In genomic region chr11:64360403-64360980, GRCh38 we compare ENCODE assay signal across 8 cellular contexts. TPM values are rescaled to one million over a fixed set of nuclear protein-coding genes. Genes with fewer than 3 reads are reported as not detected.
DNase-seq lines count a peak whose midpoint lies in the region; ATAC-seq and TF ChIP-seq lines count a peak whose summit lies in the region.

No MANE protein-coding gene starts in this region.

- TF ChIP-seq POLR2A in HCT116 (IDR thresholded peaks at IDR 0.05; ENCODE audit: borderline replicate concordance, extremely low read depth, insufficient read depth, insufficient read length): no peak

- H3K27me3 ChIP-seq in BLaER1: no peaks in the 10 kb centered on the region
- no peaks in the 10 kb centered on the region for H3K27me3 ChIP-seq in HCT116 (ENCODE audit: insufficient read depth, low read length)

- H3K4me3 ChIP-seq in BLaER1 (peak overlapping the region; percentile 76), HCT116 (replicated peaks in 1 of 2; ENCODE audit: low read depth in 1 of 2, low read length in 2 of 2) (no peak overlapping the region)

- H4K20me1 ChIP-seq in BLaER1 (peaks cover 19% of the 10 kb centered on the region; the same call in 1 of the 2 replicates), HCT116 (ENCODE audit: insufficient read depth) (no peaks in the 10 kb centered on the region)

- H3K4me1 Mint-ChIP-seq in activated T-helper 2 cell treated with anti-CD3 and anti-CD28 coated beads, Interferon-gamma antibody, Interleukin-2, Interleukin-4, amounts not matched to agents 10 μg/mL and 5 μg/mL and 100 μg/mL, durations not matched to agents 14 hours and 24 hours and 36 hours (ENCODE audit: low read depth): peaks cover 21% of the 10 kb centered on the region
- H3K4me1 Mint-ChIP-seq in naive B cell: peaks cover 35 to 45% (median 37%) of the 10 kb centered on the region in 3 donors

- TF ChIP-seq RAD21 in HCT116 (IDR thresholded peaks at IDR 0.05; ENCODE audit: low read depth): no peak

- intact Hi-C loops in HCT116 (cut with micrococcal nuclease): no loop called here
- intact Hi-C loops in activated T-helper 2 cell treated with anti-CD3 and anti-CD28 coated beads, Interferon-gamma antibody, Interleukin-2, Interleukin-4, amounts not matched to agents 10 μg/mL and 5 μg/mL and 100 μg/mL, durations not matched to agents 14 hours and 24 hours and 36 hours (cut with micrococcal nuclease): no loop called here

- H3K79me2 ChIP-seq in HCT116 (ENCODE audit: insufficient read depth, low read length): peaks cover 35% of the 10 kb centered on the region; the same call in 1 of the 2 replicates

- no peak overlapping the region for H2AFZ ChIP-seq in HCT116 (ENCODE audit: low read depth, low read length, poor library complexity, severe bottlenecking)

- no peak for ATAC-seq in HCT116
- ATAC-seq in naive B cell (ENCODE audit: low read depth in 2 of 2): peak; percentile 42 to 48
- no peak for ATAC-seq in GM19463 (IDR thresholded peaks at IDR 0.05; ENCODE audit: unreplicated experiment)
- no peak for ATAC-seq in HG03442 (IDR thresholded peaks at IDR 0.05; ENCODE audit: unreplicated experiment)

- H3K9me3 Mint-ChIP-seq in activated T-helper 2 cell treated with anti-CD3 and anti-CD28 coated beads, Interferon-gamma antibody, Interleukin-2, Interleukin-4, amounts not matched to agents 10 μg/mL and 5 μg/mL and 100 μg/mL, durations not matched to agents 14 hours and 24 hours and 36 hours: no peaks in the 10 kb centered on the region
- H3K9me3 Mint-ChIP-seq in naive B cell: no peaks in the 10 kb centered on the region

- H3K9me2 ChIP-seq in HCT116 (ENCODE audit: insufficient read depth): no peaks in the 10 kb centered on the region

- H3K4me2 ChIP-seq in BLaER1 (peak overlapping the region; percentile 99), HCT116 (ENCODE audit: low read length) (peak overlapping the region; percentile 84)

- CTCF ChIA-PET in HCT116 (lab: Charles Lee): no interaction called here

- BruUV-seq in HCT116 (replicated peaks; lab: Mats Ljungman, UMichigan): TSS peak; percentile 27

- peaks cover 47% of the 10 kb centered on the region for H3K36me3 ChIP-seq in BLaER1
- peaks cover 7 to 42% of the 10 kb centered on the region in 2 experiments for H3K36me3 ChIP-seq in HCT116 (ENCODE audit: control insufficient read depth in 1 of 2, insufficient read depth in 2 of 2, low read length in 2 of 2)

- no peak for TF ChIP-seq CTCF in HCT116 (IDR thresholded peaks at IDR 0.05 in 2 of 3, conservative IDR thresholded peaks at IDR 0.05 in 1 of 3; ENCODE audit: borderline replicate concordance in 1 of 3, insufficient read depth in 1 of 3, low read depth in 2 of 3, low read length in 2 of 3)

- H3K9ac ChIP-seq in BLaER1: peak overlapping the region; percentile 18
- H3K9ac ChIP-seq in HCT116 (ENCODE audit: low read length): no peak overlapping the region

- H3K27ac Mint-ChIP-seq in activated T-helper 2 cell treated with anti-CD3 and anti-CD28 coated beads, Interferon-gamma antibody, Interleukin-2, Interleukin-4, amounts not matched to agents 10 μg/mL and 5 μg/mL and 100 μg/mL, durations not matched to agents 14 hours and 24 hours and 36 hours: no peak overlapping the region
- H3K27ac Mint-ChIP-seq in naive B cell: peak overlapping the region in 4 of 6 donors; percentile 49 to 88 (median 66)

- H3K36me3 Mint-ChIP-seq in activated T-helper 2 cell treated with anti-CD3 and anti-CD28 coated beads, Interferon-gamma antibody, Interleukin-2, Interleukin-4, amounts not matched to agents 10 μg/mL and 5 μg/mL and 100 μg/mL, durations not matched to agents 14 hours and 24 hours and 36 hours (ENCODE audit: low read depth): peaks cover 57% of the 10 kb centered on the region
- H3K36me3 Mint-ChIP-seq in naive B cell: peaks cover 5 to 7% of the 10 kb centered on the region in 2 donors

- H3K27me3 Mint-ChIP-seq in activated T-helper 2 cell treated with anti-CD3 and anti-CD28 coated beads, Interferon-gamma antibody, Interleukin-2, Interleukin-4, amounts not matched to agents 10 μg/mL and 5 μg/mL and 100 μg/mL, durations not matched to agents 14 hours and 24 hours and 36 hours (ENCODE audit: low read depth): no peaks in the 10 kb centered on the region
- no peaks in the 10 kb centered on the region for H3K27me3 Mint-ChIP-seq in naive B cell

- H3K27ac ChIP-seq in BLaER1 (peak overlapping the region; percentile 5; the same call in 1 of the 2 replicates), HCT116 (ENCODE audit: low read depth, low read length) (no peak overlapping the region; the same call in 1 of the 2 replicates)

- DNase-seq in HCT116 (ENCODE audit: low read depth, low spot score): no peak
- DNase-seq in activated T-helper 2 cell treated with anti-CD3 and anti-CD28 coated beads, Interferon-gamma antibody, Interleukin-2, Interleukin-4, amounts not matched to agents 10 μg/mL and 5 μg/mL and 100 μg/mL, durations not matched to agents 14 hours and 24 hours and 36 hours (ENCODE audit: low spot score): no peak
- DNase-seq in naive B cell: no peak
- no peak for DNase-seq in COR-L47 (lab: John Stamatoyannopoulos, UW)
- no peak for DNase-seq in D341Med (ENCODE audit: low spot score)

- POLR2A ChIA-PET in HCT116 (lab: Charles Lee): interaction anchor here (1.2 kb wide), 1 partner anchor 12 kb away, joined by 5 read pairs; no protein-coding TSS in a partner anchor

- RAD21 ChIA-PET in HCT116 (lab: Charles Lee; ENCODE audit: low non-redundant PET in 1 of 2, low total read pairs in 2 of 2, uncharacterized antibody in 2 of 2, unreplicated experiment in 2 of 2): no interaction called here

- peak overlapping the region; percentile 91 for H3K4me3 Mint-ChIP-seq in activated T-helper 2 cell treated with anti-CD3 and anti-CD28 coated beads, Interferon-gamma antibody, Interleukin-2, Interleukin-4, amounts not matched to agents 10 μg/mL and 5 μg/mL and 100 μg/mL, durations not matched to agents 14 hours and 24 hours and 36 hours (ENCODE audit: low read depth)
- peak overlapping the region; percentile 84 to 95 (median 92) for H3K4me3 Mint-ChIP-seq in naive B cell

- H3K4me1 ChIP-seq in BLaER1: peaks cover 77% of the 10 kb centered on the region
- peaks cover 27 to 47% of the 10 kb centered on the region in 2 experiments for H3K4me1 ChIP-seq in HCT116 (ENCODE audit: control insufficient read depth in 1 of 2, insufficient read depth in 2 of 2, low read length in 2 of 2)

- H3K9me3 ChIP-seq in BLaER1 (no peaks in the 10 kb centered on the region), HCT116 (ENCODE audit: control insufficient read depth in 1 of 2, insufficient read depth in 1 of 2, low read depth in 1 of 2, low read length in 2 of 2) (no peaks in the 10 kb centered on the region)

TF ChIP-seq in HCT116, 20 proteins besides CTCF, POLR2A, EP300 and RAD21 (continues in another document):
- no peak for TF ChIP-seq POLR2AphosphoS5 (IDR thresholded peaks at IDR 0.05; ENCODE audit: low read depth, low read length)
- TF ChIP-seq JUND (IDR thresholded peaks at IDR 0.05): no peak
- TF ChIP-seq EZH2 (IDR thresholded peaks at IDR 0.05): no peak
- no peak for TF ChIP-seq ATF3 (IDR thresholded peaks at IDR 0.05)
- no peak for TF ChIP-seq TCF7L2 (IDR thresholded peaks at IDR 0.05; ENCODE audit: borderline replicate concordance, extremely low read depth, insufficient read depth, insufficient read length)
- no peak for TF ChIP-seq FOSL1 (IDR thresholded peaks at IDR 0.05; ENCODE audit: low read depth)
- TF ChIP-seq, protein P1, sequence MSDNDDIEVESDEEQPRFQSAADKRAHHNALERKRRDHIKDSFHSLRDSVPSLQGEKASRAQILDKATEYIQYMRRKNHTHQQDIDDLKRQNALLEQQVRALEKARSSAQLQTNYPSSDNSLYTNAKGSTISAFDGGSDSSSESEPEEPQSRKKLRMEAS (IDR thresholded peaks at IDR 0.05): no peak
- no peak for TF ChIP-seq EZH2phosphoT487 (IDR thresholded peaks at IDR 0.05; ENCODE audit: borderline replicate concordance)
- no peak for TF ChIP-seq SRF (IDR thresholded peaks at IDR 0.05; ENCODE audit: low read depth)

RNA-seq across cellular contexts. Expression of gene RPS6KA4, which starts 1.5 kb away (rescaled TPM):
- total RNA-seq in HCT116 (2021; ENCODE audit: unreplicated experiment): 67.3 TPM
- polyA plus RNA-seq in HCT116 (2012): 47.4 and 53.2 TPM in 2 replicates
- total RNA-seq in activated T-helper 2 cell treated with anti-CD3 and anti-CD28 coated beads, Interferon-gamma antibody, Interleukin-2, Interleukin-4, amounts not matched to agents 10 μg/mL and 5 μg/mL and 100 μg/mL, durations not matched to agents 14 hours and 24 hours and 36 hours: 38.7 and 43.7 TPM in 2 replicates
- 1 to 10 TPM; 1.1 to 8.3 (median 4.8) TPM for polyA plus RNA-seq in naive B cell (ENCODE audit: low read depth in 6 of 6)

RNA-seq across cellular contexts. Expression of gene CCDC88B, which starts 20.5 kb away (rescaled TPM):
- 14.7 TPM for total RNA-seq in HCT116 (2021; ENCODE audit: unreplicated experiment)
- polyA plus RNA-seq in HCT116 (2012): 18.7 and 19.8 TPM in 2 replicates
- 127 and 128 TPM in 2 replicates for total RNA-seq in activated T-helper 2 cell treated with anti-CD3 and anti-CD28 coated beads, Interferon-gamma antibody, Interleukin-2, Interleukin-4, amounts not matched to agents 10 μg/mL and 5 μg/mL and 100 μg/mL, durations not matched to agents 14 hours and 24 hours and 36 hours
- polyA plus RNA-seq in naive B cell (ENCODE audit: low read depth in 6 of 6): 10 to 100 TPM in 5 of 6 donors, 1 to 10 TPM in 1; 9.3 to 73.0 (median 19.4) TPM

RNA-seq across cellular contexts. Expression of gene PRDX5, which starts 42.6 kb away (rescaled TPM):
- 267 TPM for total RNA-seq in HCT116 (2021; ENCODE audit: unreplicated experiment)
- polyA plus RNA-seq in HCT116 (2012): 452 and 454 TPM in 2 replicates
- total RNA-seq in activated T-helper 2 cell treated with anti-CD3 and anti-CD28 coated beads, Interferon-gamma antibody, Interleukin-2, Interleukin-4, amounts not matched to agents 10 μg/mL and 5 μg/mL and 100 μg/mL, durations not matched to agents 14 hours and 24 hours and 36 hours: 112 and 118 TPM in 2 replicates
- 100 to 1,000 TPM; 229 to 385 (median 248) TPM for polyA plus RNA-seq in naive B cell (ENCODE audit: low read depth in 6 of 6)

RNA-seq across cellular contexts. Expression of gene TRMT112, which starts 43.1 kb away (rescaled TPM):
- 328 TPM for total RNA-seq in HCT116 (2021; ENCODE audit: unreplicated experiment)
- 348 and 366 TPM in 2 replicates for polyA plus RNA-seq in HCT116 (2012)
- 290 and 291 TPM in 2 replicates for total RNA-seq in activated T-helper 2 cell treated with anti-CD3 and anti-CD28 coated beads, Interferon-gamma antibody, Interleukin-2, Interleukin-4, amounts not matched to agents 10 μg/mL and 5 μg/mL and 100 μg/mL, durations not matched to agents 14 hours and 24 hours and 36 hours
- polyA plus RNA-seq in naive B cell (ENCODE audit: low read depth in 6 of 6): 100 to 1,000 TPM; 445 to 606 (median 521) TPM

RNA-seq across cellular contexts. Expression of gene ESRRA, which starts 55.2 kb away (rescaled TPM):
- total RNA-seq in HCT116 (2021; ENCODE audit: unreplicated experiment): 62.7 TPM
- 37.8 and 43.4 TPM in 2 replicates for polyA plus RNA-seq in HCT116 (2012)
- 49.4 and 54.6 TPM in 2 replicates for total RNA-seq in activated T-helper 2 cell treated with anti-CD3 and anti-CD28 coated beads, Interferon-gamma antibody, Interleukin-2, Interleukin-4, amounts not matched to agents 10 μg/mL and 5 μg/mL and 100 μg/mL, durations not matched to agents 14 hours and 24 hours and 36 hours
- polyA plus RNA-seq in naive B cell (ENCODE audit: low read depth in 6 of 6): 1 to 10 TPM; 3.4 to 8.5 (median 6.5) TPM

Comparison
In these comparisons a context has a peak if more than half of its experiments do, and no peak if none do; other contexts are left out.
1. ATAC-seq: peak in naive B cell (2 of 2); none in HCT116 (single experiment), GM19463 (single experiment) and HG03442 (single experiment).